ENCODE assay signal across 30 cellular contexts in genomic region chr6:24476631-24477030, GRCh38.
"Had no signal": no experiment of that assay in that cellular context is flagged by ENCODE, and none has a peak within 500 bp of the region (broad histone marks: within the 10 kb centered on the region; RNA-seq: fewer than 3 reads in every experiment).

No MANE protein-coding gene starts in this region.

- H3K36me3 Mint-ChIP-seq: activated naive CD4-positive, alpha-beta T cell treated with anti-CD3 and anti-CD28 coated beads, Interleukin-2, amount 10 ng/mL, durations not matched to agents 7 days and 5 days; activated naive CD4-positive, alpha-beta T cell treated with anti-CD3 and anti-CD28 coated beads, Interleukin-2, amount 50 U/mL, for 72 hours; activated naive CD8-positive, alpha-beta T cell treated with anti-CD3 and anti-CD28 coated beads for 36 hours; T-cell had no signal

- H3K27ac ChIP-seq: adrenal gland, body of pancreas, brain microvascular endothelial cell, breast epithelium, VCaP had no signal

- H3K4me3 ChIP-seq: adrenal gland, body of pancreas, breast epithelium had no signal

- ATAC-seq: activated CD4-positive, alpha-beta T cell treated with anti-CD3 and anti-CD28 coated beads for 36 hours; activated CD4-positive, CD25-positive, alpha-beta regulatory T cell treated with anti-CD3 and anti-CD28 coated beads, Interleukin-2, amount 50 U/mL, for 24 hours; activated CD8-positive, alpha-beta T cell treated with anti-CD3 and anti-CD28 coated beads, Interleukin-2, amount 10 ng/mL, durations not matched to agents 7 days and 5 days; activated naive CD4-positive, alpha-beta T cell treated with anti-CD3 and anti-CD28 coated beads, Interleukin-2, amount 50 U/mL, for 72 hours; body of pancreas; T-cell; T-helper 17 cell; WTC11 had no signal

- H3K36me3 ChIP-seq: adrenal gland, brain microvascular endothelial cell, breast epithelium had no signal

- H3K4me1 Mint-ChIP-seq: activated CD4-positive, alpha-beta memory T cell treated with anti-CD3 and anti-CD28 coated beads, Interleukin-2, amount 10 ng/mL, durations not matched to agents 7 days and 5 days; activated CD4-positive, alpha-beta T cell treated with anti-CD3 and anti-CD28 coated beads for 36 hours; activated CD4-positive, alpha-beta T cell treated with anti-CD3 and anti-CD28 coated beads, Interleukin-2, amount 10 ng/mL, durations not matched to agents 7 days and 5 days; activated naive CD4-positive, alpha-beta T cell treated with anti-CD3 and anti-CD28 coated beads, Interleukin-2, amount 10 ng/mL, durations not matched to agents 7 days and 5 days; activated naive CD8-positive, alpha-beta T cell treated with anti-CD3 and anti-CD28 coated beads for 36 hours; T-cell; WTC11 had no signal

- H3K9me3 Mint-ChIP-seq: activated CD4-positive, alpha-beta memory T cell treated with anti-CD3 and anti-CD28 coated beads, Interleukin-2, amount 10 ng/mL, durations not matched to agents 7 days and 5 days; activated CD4-positive, alpha-beta T cell treated with anti-CD3 and anti-CD28 coated beads, Interleukin-2, amount 10 ng/mL, durations not matched to agents 7 days and 5 days; activated naive CD4-positive, alpha-beta T cell treated with anti-CD3 and anti-CD28 coated beads, Interleukin-2, amount 10 ng/mL, durations not matched to agents 7 days and 5 days; activated naive CD4-positive, alpha-beta T cell treated with anti-CD3 and anti-CD28 coated beads, Interleukin-2, amount 50 U/mL, for 72 hours; activated naive CD8-positive, alpha-beta T cell treated with anti-CD3 and anti-CD28 coated beads for 36 hours; activated T-cell treated with anti-CD3 and anti-CD28 coated beads, Interleukin-2, amount 50 U/mL, for 24 hours; activated T-helper 2 cell treated with anti-CD3 and anti-CD28 coated beads, Interferon-gamma antibody, Interleukin-2, Interleukin-4, amounts not matched to agents 10 μg/mL and 5 μg/mL and 100 μg/mL, durations not matched to agents 14 hours and 24 hours and 36 hours; T-cell had no signal

- H3K4me3 Mint-ChIP-seq: activated CD4-positive, alpha-beta memory T cell treated with anti-CD3 and anti-CD28 coated beads, Interleukin-2, amount 10 ng/mL, durations not matched to agents 7 days and 5 days; activated CD4-positive, alpha-beta T cell treated with anti-CD3 and anti-CD28 coated beads for 36 hours; activated CD4-positive, alpha-beta T cell treated with anti-CD3 and anti-CD28 coated beads, Interleukin-2, amount 10 ng/mL, durations not matched to agents 7 days and 5 days; activated CD8-positive, alpha-beta T cell treated with anti-CD3 and anti-CD28 coated beads, Interleukin-2, amount 10 ng/mL, durations not matched to agents 7 days and 5 days; activated naive CD4-positive, alpha-beta T cell treated with anti-CD3 and anti-CD28 coated beads, Interleukin-2, amount 10 ng/mL, durations not matched to agents 7 days and 5 days; activated naive CD8-positive, alpha-beta T cell treated with anti-CD3 and anti-CD28 coated beads for 36 hours; activated T-cell treated with anti-CD3 and anti-CD28 coated beads, Interleukin-2, amount 50 U/mL, for 24 hours; T-cell; T-helper 17 cell; WTC11 had no signal

- H3K27me3 Mint-ChIP-seq: activated CD4-positive, alpha-beta memory T cell treated with anti-CD3 and anti-CD28 coated beads, Interleukin-2, amount 10 ng/mL, durations not matched to agents 7 days and 5 days; activated CD4-positive, alpha-beta T cell treated with anti-CD3 and anti-CD28 coated beads for 36 hours; activated CD4-positive, alpha-beta T cell treated with anti-CD3 and anti-CD28 coated beads, Interleukin-2, amount 10 ng/mL, durations not matched to agents 7 days and 5 days; activated naive CD4-positive, alpha-beta T cell treated with anti-CD3 and anti-CD28 coated beads, Interleukin-2, amount 10 ng/mL, durations not matched to agents 7 days and 5 days; activated naive CD8-positive, alpha-beta T cell treated with anti-CD3 and anti-CD28 coated beads for 36 hours; activated T-cell treated with anti-CD3 and anti-CD28 coated beads, Interleukin-2, amount 50 U/mL, for 24 hours; T-cell; T-helper 17 cell had no signal

- H3K4me1 ChIP-seq: adrenal gland, body of pancreas, breast epithelium had no signal

- H3K27me3 ChIP-seq: adrenal gland, body of pancreas, brain microvascular endothelial cell, breast epithelium had no signal

- DNase-seq: activated CD4-positive, alpha-beta memory T cell treated with anti-CD3 and anti-CD28 coated beads, Interleukin-2, amount 10 ng/mL, durations not matched to agents 7 days and 5 days; activated CD4-positive, alpha-beta T cell treated with anti-CD3 and anti-CD28 coated beads for 1 hour; activated CD4-positive, alpha-beta T cell treated with anti-CD3 and anti-CD28 coated beads for 36 hours; activated CD4-positive, alpha-beta T cell treated with anti-CD3 and anti-CD28 coated beads for 48 hours; activated CD4-positive, alpha-beta T cell treated with anti-CD3 and anti-CD28 coated beads, Interleukin-2, amount 10 ng/mL, durations not matched to agents 7 days and 5 days; activated CD4-positive, alpha-beta T cell treated with anti-CD3 and anti-CD28 coated beads, Interleukin-2, amount 50 U/mL, for 48 hours; activated CD4-positive, CD25-positive, alpha-beta regulatory T cell; activated CD8-positive, alpha-beta memory T cell treated with anti-CD3 and anti-CD28 coated beads, Interleukin-2, amount 50 U/mL, for 48 hours; activated CD8-positive, alpha-beta T cell treated with anti-CD3 and anti-CD28 coated beads, Interleukin-2, amount 10 ng/mL, durations not matched to agents 7 days and 5 days; activated effector memory CD4-positive, alpha-beta T cell treated with Interleukin-2 at 50 U/mL for 16 hours; activated gamma-delta T cell; activated naive CD4-positive, alpha-beta T cell treated with anti-CD3 and anti-CD28 coated beads, Interleukin-2, amount 10 ng/mL, durations not matched to agents 7 days and 5 days; activated naive CD4-positive, alpha-beta T cell treated with Interleukin-2 at 50 U/mL for 16 hours; activated naive CD8-positive, alpha-beta T cell treated with anti-CD3 and anti-CD28 coated beads for 36 hours; activated T-cell treated with anti-CD3 and anti-CD28 coated beads, Interleukin-2, amount 50 U/mL, for 24 hours; activated T-cell treated with anti-CD3 and anti-CD28 coated beads, Interleukin-2, amount 50 U/mL, for 48 hours; adrenal gland; amniotic stem cell; aorta; body of pancreas; brain microvascular endothelial cell; central memory CD4-positive, alpha-beta T cell; T-cell; T-helper 17 cell had no signal

- H3K27ac Mint-ChIP-seq: activated CD4-positive, alpha-beta memory T cell treated with anti-CD3 and anti-CD28 coated beads, Interleukin-2, amount 10 ng/mL, durations not matched to agents 7 days and 5 days; activated CD4-positive, alpha-beta T cell treated with anti-CD3 and anti-CD28 coated beads for 36 hours; activated CD4-positive, alpha-beta T cell treated with anti-CD3 and anti-CD28 coated beads, Interleukin-2, amount 10 ng/mL, durations not matched to agents 7 days and 5 days; activated CD8-positive, alpha-beta T cell treated with anti-CD3 and anti-CD28 coated beads, Interleukin-2, amount 10 ng/mL, durations not matched to agents 7 days and 5 days; activated naive CD4-positive, alpha-beta T cell treated with anti-CD3 and anti-CD28 coated beads, Interleukin-2, amount 10 ng/mL, durations not matched to agents 7 days and 5 days; activated naive CD4-positive, alpha-beta T cell treated with anti-CD3 and anti-CD28 coated beads, Interleukin-2, amount 50 U/mL, for 72 hours; activated naive CD8-positive, alpha-beta T cell treated with anti-CD3 and anti-CD28 coated beads for 36 hours; activated T-cell treated with anti-CD3 and anti-CD28 coated beads, Interleukin-2, amount 50 U/mL, for 24 hours; activated T-helper 2 cell treated with anti-CD3 and anti-CD28 coated beads, Interferon-gamma antibody, Interleukin-2, Interleukin-4, amounts not matched to agents 10 μg/mL and 5 μg/mL and 100 μg/mL, durations not matched to agents 14 hours and 24 hours and 36 hours; T-cell; T-helper 17 cell; WTC11 had no signal
